Comparison of ENCODE assay signal across 8 cellular contexts in genomic region chr2:152718909-152719645, GRCh38. TPM values are rescaled to one million over a fixed set of nuclear protein-coding genes. Genes with fewer than 3 reads are reported as not detected.
A peak's percentile ranks its signal among the peaks of the same experiment; 100 is the strongest.
DNase-seq lines count a peak whose midpoint lies in the region; ATAC-seq and TF ChIP-seq lines count a peak whose summit lies in the region.

No MANE protein-coding gene starts in this region.

- intact Hi-C loops in transverse colon (cut with DNase I; ENCODE audit: low total_unique reads) = no loop called here

- no peak for ATAC-seq in central memory CD8-positive, alpha-beta T cell (replicated peaks; ENCODE audit: extremely low read depth, poor library complexity, severe bottlenecking)

- H3K36me3 Mint-ChIP-seq in activated naive CD4-positive, alpha-beta T cell treated with anti-CD3 and anti-CD28 coated beads, Interleukin-2, amount 50 U/mL, for 24 hours = peaks cover 15% of the 10 kb centered on the region
- peaks cover 35% of the 10 kb centered on the region for H3K36me3 Mint-ChIP-seq in central memory CD8-positive, alpha-beta T cell (ENCODE audit: insufficient read depth)

- peaks cover 7% of the 10 kb centered on the region for H3K36me3 ChIP-seq in H7 (replicated peaks; ENCODE audit: control insufficient read depth, insufficient read depth, low read length)
- H3K36me3 ChIP-seq in KOPT-K1 (ENCODE audit: insufficient read depth, low read length) = peaks cover 54% of the 10 kb centered on the region
- H3K36me3 ChIP-seq in liver (ENCODE audit: control insufficient read depth in 4 of 4, insufficient read depth in 3 of 4, low read depth in 1 of 4, low read length in 3 of 4) = peaks cover 0 to 3% (median under 1%) of the 10 kb centered on the region in 4 donors
- H3K36me3 ChIP-seq in transverse colon = peaks cover 0 to 3% (median 0%) of the 10 kb centered on the region in 4 donors

- peaks cover 62% of the 10 kb centered on the region for H3K4me1 Mint-ChIP-seq in activated naive CD4-positive, alpha-beta T cell treated with anti-CD3 and anti-CD28 coated beads, Interleukin-2, amount 50 U/mL, for 24 hours
- H3K4me1 Mint-ChIP-seq in central memory CD8-positive, alpha-beta T cell = peaks cover 56% of the 10 kb centered on the region

- TF ChIP-seq POLR2A in transverse colon (IDR thresholded peaks at IDR 0.05) = no peak

- TF ChIP-seq EP300 in transverse colon (IDR thresholded peaks at IDR 0.05; ENCODE audit: low read depth) = no peak

- H3K4me1 ChIP-seq in liver (ENCODE audit: control insufficient read depth in 4 of 4, insufficient read depth in 4 of 4, low read length in 3 of 4) (peaks cover 5 to 33% (median 23%) of the 10 kb centered on the region in 4 donors), transverse colon (peaks cover 16 to 43% (median 35%) of the 10 kb centered on the region in 4 donors)

- no peak for DNase-seq in activated naive CD4-positive, alpha-beta T cell treated with Interleukin-2 at 50 U/mL for 16 hours
- DNase-seq in H7 (peak; percentile 42), transverse colon (peak; percentile 81)
- DNase-seq in central memory CD8-positive, alpha-beta T cell (ENCODE audit: low spot score in 2 of 2) = no peak

- H3K27me3 Mint-ChIP-seq in activated naive CD4-positive, alpha-beta T cell treated with anti-CD3 and anti-CD28 coated beads, Interleukin-2, amount 50 U/mL, for 24 hours = no peaks in the 10 kb centered on the region
- no peaks in the 10 kb centered on the region for H3K27me3 Mint-ChIP-seq in central memory CD8-positive, alpha-beta T cell

- TF ChIP-seq CTCF in liver (IDR thresholded peaks at IDR 0.05; ENCODE audit: low read depth, low read length, missing input control) = no peak
- no peak for TF ChIP-seq CTCF in transverse colon (IDR thresholded peaks at IDR 0.05)

- H3K9me3 Mint-ChIP-seq in activated naive CD4-positive, alpha-beta T cell treated with anti-CD3 and anti-CD28 coated beads, Interleukin-2, amount 50 U/mL, for 24 hours = no peaks in the 10 kb centered on the region
- H3K9me3 Mint-ChIP-seq in central memory CD8-positive, alpha-beta T cell = no peaks in the 10 kb centered on the region

- H3K9ac ChIP-seq in liver (ENCODE audit: low read depth in 1 of 2, low read length in 2 of 2) = peak overlapping the region; percentile 21 to 88

- no peaks in the 10 kb centered on the region for H3K9me3 ChIP-seq in KOPT-K1 (ENCODE audit: insufficient read depth, low read length, poor library complexity, severe bottlenecking)
- H3K9me3 ChIP-seq in liver (ENCODE audit: control insufficient read depth in 4 of 4, low read length in 3 of 4) = no peaks in the 10 kb centered on the region
- no peaks in the 10 kb centered on the region for H3K9me3 ChIP-seq in transverse colon

- no peaks in the 10 kb centered on the region for H3K27me3 ChIP-seq in H7 (ENCODE audit: control insufficient read depth, insufficient read depth, low read length)
- H3K27me3 ChIP-seq in liver (ENCODE audit: control insufficient read depth in 4 of 4, insufficient read depth in 4 of 4, low read length in 3 of 4) = no peaks in the 10 kb centered on the region
- H3K27me3 ChIP-seq in transverse colon = no peaks in the 10 kb centered on the region

- in situ Hi-C loops in transverse colon (cut with MboI; ENCODE audit: low pct_ligation_motif_present in 1 of 4, low pct_unique_long_range_greater_than_20kb in 1 of 4, low sequenced_read_pairs in 3 of 4) = no loop called here

- no peak for TF ChIP-seq RAD21 in liver (IDR thresholded peaks at IDR 0.05)

- H3K27ac Mint-ChIP-seq in activated naive CD4-positive, alpha-beta T cell treated with anti-CD3 and anti-CD28 coated beads, Interleukin-2, amount 50 U/mL, for 24 hours = peak overlapping the region; percentile 100
- H3K27ac Mint-ChIP-seq in central memory CD8-positive, alpha-beta T cell (ENCODE audit: low read depth) = peak overlapping the region; percentile 100

- peak overlapping the region; percentile 100 for H3K4me3 Mint-ChIP-seq in activated naive CD4-positive, alpha-beta T cell treated with anti-CD3 and anti-CD28 coated beads, Interleukin-2, amount 50 U/mL, for 24 hours
- peak overlapping the region; percentile 98 for H3K4me3 Mint-ChIP-seq in central memory CD8-positive, alpha-beta T cell

- peak overlapping the region; percentile 99 for H3K4me3 ChIP-seq in H7 (ENCODE audit: insufficient read depth, low read depth, low read length)
- H3K4me3 ChIP-seq in liver (ENCODE audit: low read depth in 1 of 3, low read length in 3 of 3) = peak overlapping the region; percentile 80 to 99 (median 89)
- peak overlapping the region; percentile 67 to 98 (median 80) for H3K4me3 ChIP-seq in transverse colon

- H3K27ac ChIP-seq in KOPT-K1 (ENCODE audit: low read depth, low read length, poor library complexity, severe bottlenecking) = peak overlapping the region; percentile 97
- H3K27ac ChIP-seq in liver (ENCODE audit: low read depth in 1 of 2, low read length in 2 of 2) = peak overlapping the region; percentile 81 to 97
- H3K27ac ChIP-seq in transverse colon = peak overlapping the region; percentile 96 to 99 (median 98)

- WGBS in liver = 8% methylated on average over 23 of the region's 23 CpGs
- WGBS in transverse colon (ENCODE audit: low coverage in 1 of 2), 2 donors = 3 to 13% methylated on average over 5 to 23 of the region's 23 CpGs

TF ChIP-seq in PFSK-1, 5 proteins besides CTCF, POLR2A, EP300 and RAD21:
- TF ChIP-seq POLR2AphosphoS5 (IDR thresholded peaks at IDR 0.05; ENCODE audit: low read depth, low read length) (0 out of 2 replicates have a peak, but pooled peaks have one; percentile 19), SIN3A (IDR thresholded peaks at IDR 0.05; ENCODE audit: borderline replicate concordance, insufficient read depth, low read length) (no peak)

TF ChIP-seq in liver, 16 proteins besides CTCF, POLR2A, EP300 and RAD21:
- TF ChIP-seq EGR1 (IDR thresholded peaks at IDR 0.05; ENCODE audit: low read depth in 2 of 2) (no peak), HNF4G (IDR thresholded peaks at IDR 0.05) (no peak), TAF1 (conservative IDR thresholded peaks at IDR 0.05) (no peak), SP1 (IDR thresholded peaks at IDR 0.05) (no peak), NR2F2 (IDR thresholded peaks at IDR 0.05) (no peak), RXRA (IDR thresholded peaks at IDR 0.05) (no peak), FOXA2 (IDR thresholded peaks at IDR 0.05) (no peak), GABPA (IDR thresholded peaks at IDR 0.05 in 1 of 2, conservative IDR thresholded peaks at IDR 0.05 in 1 of 2) (no peak), JUND (IDR thresholded peaks at IDR 0.05) (no peak)
- TF ChIP-seq, protein P1, sequence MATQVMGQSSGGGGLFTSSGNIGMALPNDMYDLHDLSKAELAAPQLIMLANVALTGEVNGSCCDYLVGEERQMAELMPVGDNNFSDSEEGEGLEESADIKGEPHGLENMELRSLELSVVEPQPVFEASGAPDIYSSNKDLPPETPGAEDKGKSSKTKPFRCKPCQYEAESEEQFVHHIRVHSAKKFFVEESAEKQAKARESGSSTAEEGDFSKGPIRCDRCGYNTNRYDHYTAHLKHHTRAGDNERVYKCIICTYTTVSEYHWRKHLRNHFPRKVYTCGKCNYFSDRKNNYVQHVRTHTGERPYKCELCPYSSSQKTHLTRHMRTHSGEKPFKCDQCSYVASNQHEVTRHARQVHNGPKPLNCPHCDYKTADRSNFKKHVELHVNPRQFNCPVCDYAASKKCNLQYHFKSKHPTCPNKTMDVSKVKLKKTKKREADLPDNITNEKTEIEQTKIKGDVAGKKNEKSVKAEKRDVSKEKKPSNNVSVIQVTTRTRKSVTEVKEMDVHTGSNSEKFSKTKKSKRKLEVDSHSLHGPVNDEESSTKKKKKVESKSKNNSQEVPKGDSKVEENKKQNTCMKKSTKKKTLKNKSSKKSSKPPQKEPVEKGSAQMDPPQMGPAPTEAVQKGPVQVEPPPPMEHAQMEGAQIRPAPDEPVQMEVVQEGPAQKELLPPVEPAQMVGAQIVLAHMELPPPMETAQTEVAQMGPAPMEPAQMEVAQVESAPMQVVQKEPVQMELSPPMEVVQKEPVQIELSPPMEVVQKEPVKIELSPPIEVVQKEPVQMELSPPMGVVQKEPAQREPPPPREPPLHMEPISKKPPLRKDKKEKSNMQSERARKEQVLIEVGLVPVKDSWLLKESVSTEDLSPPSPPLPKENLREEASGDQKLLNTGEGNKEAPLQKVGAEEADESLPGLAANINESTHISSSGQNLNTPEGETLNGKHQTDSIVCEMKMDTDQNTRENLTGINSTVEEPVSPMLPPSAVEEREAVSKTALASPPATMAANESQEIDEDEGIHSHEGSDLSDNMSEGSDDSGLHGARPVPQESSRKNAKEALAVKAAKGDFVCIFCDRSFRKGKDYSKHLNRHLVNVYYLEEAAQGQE (IDR thresholded peaks at IDR 0.05) = no peak
- TF ChIP-seq, protein P2, sequence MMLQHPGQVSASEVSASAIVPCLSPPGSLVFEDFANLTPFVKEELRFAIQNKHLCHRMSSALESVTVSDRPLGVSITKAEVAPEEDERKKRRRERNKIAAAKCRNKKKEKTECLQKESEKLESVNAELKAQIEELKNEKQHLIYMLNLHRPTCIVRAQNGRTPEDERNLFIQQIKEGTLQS (IDR thresholded peaks at IDR 0.05) = no peak
- TF ChIP-seq, protein P3, sequence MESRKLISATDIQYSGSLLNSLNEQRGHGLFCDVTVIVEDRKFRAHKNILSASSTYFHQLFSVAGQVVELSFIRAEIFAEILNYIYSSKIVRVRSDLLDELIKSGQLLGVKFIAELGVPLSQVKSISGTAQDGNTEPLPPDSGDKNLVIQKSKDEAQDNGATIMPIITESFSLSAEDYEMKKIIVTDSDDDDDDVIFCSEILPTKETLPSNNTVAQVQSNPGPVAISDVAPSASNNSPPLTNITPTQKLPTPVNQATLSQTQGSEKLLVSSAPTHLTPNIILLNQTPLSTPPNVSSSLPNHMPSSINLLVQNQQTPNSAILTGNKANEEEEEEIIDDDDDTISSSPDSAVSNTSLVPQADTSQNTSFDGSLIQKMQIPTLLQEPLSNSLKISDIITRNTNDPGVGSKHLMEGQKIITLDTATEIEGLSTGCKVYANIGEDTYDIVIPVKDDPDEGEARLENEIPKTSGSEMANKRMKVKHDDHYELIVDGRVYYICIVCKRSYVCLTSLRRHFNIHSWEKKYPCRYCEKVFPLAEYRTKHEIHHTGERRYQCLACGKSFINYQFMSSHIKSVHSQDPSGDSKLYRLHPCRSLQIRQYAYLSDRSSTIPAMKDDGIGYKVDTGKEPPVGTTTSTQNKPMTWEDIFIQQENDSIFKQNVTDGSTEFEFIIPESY (IDR thresholded peaks at IDR 0.05) = no peak

RNA-seq across cellular contexts. Expression of gene ARL6IP6, which starts 0.7 kb away (rescaled TPM):
- 52.8 and 54.9 TPM in 2 replicates for total RNA-seq in H7 (2014; rRNA removed; shearing (Covaris generic))
- 12.4 TPM for polyA plus RNA-seq in PFSK-1 (2012; ENCODE audit: insufficient read length, low read depth)
- total RNA-seq in liver (10 to 100 TPM in 1 of 2 donors, 1 to 10 TPM in 1; 5.6 to 16.6 TPM), transverse colon (10 to 100 TPM; 11.2 to 28.3 (median 22.0) TPM)
- 1 to 10 TPM; 2.2 to 3.6 TPM for polyA plus RNA-seq in liver

RNA-seq across cellular contexts. Expression of gene PRPF40A, which starts 1.8 kb away (rescaled TPM):
- 157 and 261 TPM in 2 replicates for total RNA-seq in H7 (2014; rRNA removed; shearing (Covaris generic))
- 93.0 TPM for polyA plus RNA-seq in PFSK-1 (2012; ENCODE audit: insufficient read length, low read depth)
- 10 to 100 TPM; 56.3 to 58.1 TPM for total RNA-seq in liver
- 10 to 100 TPM; 18.8 to 51.1 TPM for polyA plus RNA-seq in liver
- total RNA-seq in transverse colon = 100 to 1,000 TPM in 2 of 4 donors, 10 to 100 TPM in 2; 21.7 to 124 (median 104) TPM

Comparison
In these comparisons a context has a peak if more than half of its experiments do, and no peak if none do; other contexts are left out.
1. DNase-seq: peak in H7 (single experiment) and transverse colon (single experiment); none in activated naive CD4-positive, alpha-beta T cell treated with Interleukin-2 at 50 U/mL for 16 hours (single experiment) and central memory CD8-positive, alpha-beta T cell (0 of 2).
2. Peak in every context shown above with its lines, with median percentiles within 50 percentile points of each other: H3K4me3 ChIP-seq and H3K27ac ChIP-seq.